1 cellular context compared by ENCODE assay signal in genomic region chr2:130963849-130964793, GRCh38.
TF ChIP-seq lines count a peak whose summit lies in the region.

No MANE protein-coding gene starts in this region.

TF ChIP-seq in HEK293, 187 proteins besides CTCF, POLR2A, EP300 and RAD21 (continued from another document):
- TF ChIP-seq ZNF501 (tag by site-specific recombination; IDR thresholded peaks at IDR 0.05) (0 out of 2 replicates have a peak, but pooled peaks have one; percentile 34), ZNF600 (tag by site-specific recombination; IDR thresholded peaks at IDR 0.05) (peak; percentile 45; the same call in 1 of the 2 replicates), ZSCAN23 (tag by site-specific recombination; IDR thresholded peaks at IDR 0.05) (no peak), SCRT1 (tag by site-specific recombination; IDR thresholded peaks at IDR 0.05; ENCODE audit: borderline replicate concordance) (peak; percentile 99), GLIS2 (tag by site-specific recombination; IDR thresholded peaks at IDR 0.05) (peak; percentile 73), ZBTB17 (tag by site-specific recombination; IDR thresholded peaks at IDR 0.05) (peak; percentile 36; the same call in 1 of the 2 replicates), ZSCAN30 (tag by site-specific recombination; IDR thresholded peaks at IDR 0.05) (peak; percentile 97), ZFP37 (tag by site-specific recombination; IDR thresholded peaks at IDR 0.05) (0 out of 2 replicates have a peak, but pooled peaks have one; percentile 48), KLF1 (tag by site-specific recombination; IDR thresholded peaks at IDR 0.05) (no peak), ZNF747 (tag by site-specific recombination; IDR thresholded peaks at IDR 0.05) (no peak), ZNF621 (tag by site-specific recombination; IDR thresholded peaks at IDR 0.05) (no peak), TRIM28 (IDR thresholded peaks at IDR 0.05; ENCODE audit: borderline replicate concordance, low read length) (peak; percentile 68; the same call in 1 of the 2 replicates), ZNF561 (tag by site-specific recombination; IDR thresholded peaks at IDR 0.05; ENCODE audit: borderline replicate concordance) (no peak)
